In genomic region chr16:55661842-55662479, GRCh38 we compare ENCODE assay signal across 16 cellular contexts. TPM values are rescaled to one million over a fixed set of nuclear protein-coding genes. Genes with fewer than 3 reads are reported as not detected.
DNase-seq lines count a peak whose midpoint lies in the region; ATAC-seq, FAIRE-seq and TF ChIP-seq lines count a peak whose summit lies in the region.
"Had no signal": no experiment of that assay in that cellular context is flagged by ENCODE, and none has a peak within 500 bp of the region (broad histone marks: within the 10 kb centered on the region; RNA-seq: fewer than 3 reads in every experiment).

No MANE protein-coding gene starts in this region.

- FAIRE-seq in bronchial epithelial cell (lab: Jason Lieb, UNC) = no peak
- FAIRE-seq: H1, TTC549 had no signal

- H3K4me3 ChIP-seq in right atrium auricular region (no peak overlapping the region), bronchial epithelial cell (ENCODE audit: low read depth, low read length) (no peak overlapping the region)

- no peaks in the 10 kb centered on the region for H3K36me3 ChIP-seq in right atrium auricular region
- H3K36me3 ChIP-seq in bronchial epithelial cell (ENCODE audit: control insufficient read depth, insufficient read depth, low read length) = no peaks in the 10 kb centered on the region

- H3K27ac ChIP-seq in right atrium auricular region = no peak overlapping the region

- H3K9me3 ChIP-seq in right atrium auricular region = peaks cover 0 to 7% of the 10 kb centered on the region in 2 donors

- intact Hi-C loops in cardiac septum (cut with DNase I) = no loop called here

- TF ChIP-seq CTCF in right atrium auricular region (IDR thresholded peaks at IDR 0.05) = no peak
- no peak for TF ChIP-seq CTCF in bronchial epithelial cell (IDR thresholded peaks at IDR 0.05; ENCODE audit: insufficient read depth, low read length, severe bottlenecking)

- H3K27me3 ChIP-seq in right atrium auricular region = no peaks in the 10 kb centered on the region
- peaks cover 3% of the 10 kb centered on the region for H3K27me3 ChIP-seq in bronchial epithelial cell (ENCODE audit: control insufficient read depth, insufficient read depth, low read length)

- peak; percentile 58 for DNase-seq in cardiac septum (ENCODE audit: low spot score)
- no peak for DNase-seq in right atrium auricular region (ENCODE audit: low spot score)
- DNase-seq in bronchial epithelial cell (ENCODE audit: low read depth) = peak; percentile 66
- DNase-seq in medulla oblongata (ENCODE audit: extremely low spot score) = peak; percentile 71
- no peak for DNase-seq in ecto neural progenitor cell (ENCODE audit: low spot score)
- DNase-seq in DMS79 (lab: John Stamatoyannopoulos, UW) = no peak
- no peak for DNase-seq in ureter (ENCODE audit: low spot score)
- DNase-seq: ACHN; activated CD4-positive, alpha-beta T cell treated with anti-CD3 and anti-CD28 coated beads, Interleukin-2, amount 50 U/mL, for 48 hours; IMR-90; naive B cell; NCI-H1048 had no signal

- no peak for ATAC-seq in GM19467 (IDR thresholded peaks at IDR 0.05; ENCODE audit: unreplicated experiment)

- peaks cover 0 to 8% of the 10 kb centered on the region in 2 donors for H3K4me1 ChIP-seq in right atrium auricular region

RNA-seq across cellular contexts. Expression of gene SLC6A2, which starts 6.2 kb away (rescaled TPM):
- total RNA-seq in cardiac septum (not detected), right atrium auricular region (not detected), bronchial epithelial cell (0.26 and 0.38 TPM in 2 replicates), ureter (4.6 TPM)
- total RNA-seq: H1, IMR-90, SK-MEL-5 had no signal

Comparison
In these comparisons a context has a peak if more than half of its experiments do, and no peak if none do; other contexts are left out.
1. DNase-seq: peak in cardiac septum (single experiment), bronchial epithelial cell (single experiment) and medulla oblongata (single experiment); none in right atrium auricular region (single experiment), ecto neural progenitor cell (single experiment), DMS79 (single experiment) and ureter (single experiment).